ENCODE assay signal across 11 cellular contexts in the genomic region with DNA sequence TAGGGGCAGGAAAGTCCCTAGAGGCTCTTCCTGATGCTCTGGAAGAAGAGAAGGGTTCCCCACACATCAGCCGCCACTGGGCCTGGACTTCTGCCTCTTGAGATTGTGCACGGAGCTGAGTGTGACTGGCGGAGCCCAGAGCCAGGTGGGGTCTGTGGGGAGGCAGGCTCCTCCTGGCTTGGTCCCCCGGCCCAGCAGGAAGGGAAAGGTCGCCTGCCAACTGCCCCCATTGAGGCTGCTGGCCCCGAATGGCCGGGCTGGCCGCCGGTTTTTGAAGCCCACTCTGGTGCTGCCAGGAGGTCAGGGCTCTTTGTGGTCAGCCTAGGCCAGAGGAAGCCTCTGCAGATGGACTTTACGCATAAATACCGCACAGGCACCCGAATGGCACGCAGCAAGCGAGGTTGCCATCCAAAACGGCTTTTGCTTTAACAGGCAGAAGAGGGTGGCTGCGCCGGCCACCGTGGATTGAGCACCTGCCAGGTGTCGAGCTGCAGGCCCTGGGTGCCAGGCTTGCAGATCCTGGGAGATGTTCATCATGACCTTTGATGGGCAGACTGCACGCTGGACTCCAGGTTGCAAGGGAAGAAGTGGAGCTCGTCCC. TPM values are rescaled to one million over a fixed set of nuclear protein-coding genes. Genes with fewer than 3 reads are reported as not detected.
DNase-seq lines count a peak whose midpoint lies in the region; FAIRE-seq and TF ChIP-seq lines count a peak whose summit lies in the region.
"Had no signal": no experiment of that assay in that cellular context is flagged by ENCODE, and none has a peak within 500 bp of the region (broad histone marks: within the 10 kb centered on the region; RNA-seq: fewer than 3 reads in every experiment).

No MANE protein-coding gene starts in this region.

- intact Hi-C loops in uterus (cut with DNase I; ENCODE audit: low total_unique reads), result no loop called here

- peaks cover 56% of the 10 kb centered on the region for H3K4me1 Mint-ChIP-seq in astrocyte (ENCODE audit: low read depth, unreplicated experiment)

- WGBS in GM23248 (ENCODE audit: low coverage in 1 of 2, low lambda C conversion rate in 2 of 2, missing lambda C conversion rate in 2 of 2), 2 experiments, result 77 to 80% methylated on average over 21 of the region's 21 CpGs

- no peaks in the 10 kb centered on the region for H3K9me3 ChIP-seq in GM23248 (ENCODE audit: low read depth)
- H3K9me3 ChIP-seq in astrocyte (ENCODE audit: insufficient read depth, low read depth, low read length), result no peaks in the 10 kb centered on the region
- no peaks in the 10 kb centered on the region for H3K9me3 ChIP-seq in uterus

- DNase-seq in GM23248 (no peak), astrocyte (ENCODE audit: low read depth) (no peak), mesenteric fat pad (ENCODE audit: low spot score) (peak; percentile 85), GF-D8 (lab: John Stamatoyannopoulos, UW) (no peak), middle frontal gyrus (ENCODE audit: extremely low spot score, low spot score) (no peak), NCI-H2107 treated with DMSO at 0.1 percent for 48 hours (lab: John Stamatoyannopoulos, UW; ENCODE audit: unreplicated experiment) (no peak), uterus (no peak)
- DNase-seq: dermis blood vessel endothelial cell, NCI-H187 had no signal

- H3K4me2 ChIP-seq in GM23248 (ENCODE audit: unreplicated experiment), result no peak overlapping the region
- H3K4me2 ChIP-seq in astrocyte (ENCODE audit: low read length), result peak overlapping the region; percentile 96

- peaks cover 95% of the 10 kb centered on the region for H3K79me2 ChIP-seq in GM23248 (ENCODE audit: insufficient read depth)
- peaks cover 98% of the 10 kb centered on the region for H3K79me2 ChIP-seq in astrocyte (ENCODE audit: insufficient read depth, low read length)

- H3K36me3 Mint-ChIP-seq in astrocyte (ENCODE audit: low read depth, unreplicated experiment), result peaks cover 7% of the 10 kb centered on the region

- TF ChIP-seq POLR2A in uterus (IDR thresholded peaks at IDR 0.05), result no peak

- H3K9ac ChIP-seq in GM23248 (no peak overlapping the region), astrocyte (ENCODE audit: low read length) (peak overlapping the region; percentile 93)

- no peaks in the 10 kb centered on the region for H3K27me3 Mint-ChIP-seq in astrocyte (ENCODE audit: low read depth, unreplicated experiment)
- H3K27me3 Mint-ChIP-seq: memory B cell had no signal

- no peak for TF ChIP-seq CTCF in 22Rv1 (IDR thresholded peaks at IDR 0.05)
- TF ChIP-seq CTCF in astrocyte (IDR thresholded peaks at IDR 0.05; ENCODE audit: insufficient read depth, low read depth, low read length), result no peak
- no peak for TF ChIP-seq CTCF in uterus (IDR thresholded peaks at IDR 0.05)

- H3K4me3 Mint-ChIP-seq in astrocyte (ENCODE audit: unreplicated experiment), result no peak overlapping the region
- H3K4me3 Mint-ChIP-seq: memory B cell had no signal

- no peak overlapping the region for H3K27ac Mint-ChIP-seq in astrocyte (ENCODE audit: unreplicated experiment)
- H3K27ac Mint-ChIP-seq: memory B cell had no signal

- H3K4me1 ChIP-seq in GM23248 (ENCODE audit: insufficient read depth) (peaks cover 37% of the 10 kb centered on the region), astrocyte (ENCODE audit: insufficient read depth, low read length) (peaks cover 70% of the 10 kb centered on the region), uterus (peaks cover 11 to 63% of the 10 kb centered on the region in 2 donors)

- H3K27ac ChIP-seq in 22Rv1 (peak overlapping the region; percentile 98), GM23248 (peak overlapping the region; percentile 61; the same call in 1 of the 2 replicates), astrocyte (ENCODE audit: low read depth, low read length) (no peak overlapping the region), uterus (no peak overlapping the region)

- H3K9me2 ChIP-seq in GM23248 (ENCODE audit: insufficient read depth), result no peaks in the 10 kb centered on the region

- H3K4me3 ChIP-seq in GM23248, result no peak overlapping the region
- no peak overlapping the region for H3K4me3 ChIP-seq in astrocyte (ENCODE audit: insufficient read depth, low read depth, low read length)
- H3K4me3 ChIP-seq in uterus, result no peak overlapping the region

- peaks cover 14% of the 10 kb centered on the region; the same call in 1 of the 2 replicates for H3F3A ChIP-seq in GM23248 (ENCODE audit: insufficient read depth)

- in situ Hi-C loops in GM23248 (cut with MboI), result no loop called here

- no peaks in the 10 kb centered on the region for H3K27me3 ChIP-seq in GM23248 (replicated peaks; ENCODE audit: insufficient read depth)
- no peaks in the 10 kb centered on the region for H3K27me3 ChIP-seq in astrocyte (ENCODE audit: insufficient read depth, low read length)
- no peaks in the 10 kb centered on the region for H3K27me3 ChIP-seq in uterus

- FAIRE-seq in astrocyte (lab: Jason Lieb, UNC), result no peak

- H3K36me3 ChIP-seq in GM23248 (ENCODE audit: low read depth) (no peaks in the 10 kb centered on the region), astrocyte (ENCODE audit: insufficient read depth, low read length) (peaks cover 7% of the 10 kb centered on the region), uterus (no peaks in the 10 kb centered on the region)

- H2AFZ ChIP-seq in GM23248, result no peak overlapping the region
- no peak overlapping the region for H2AFZ ChIP-seq in astrocyte (ENCODE audit: low read depth, low read length)

- H3K9me3 Mint-ChIP-seq in astrocyte (ENCODE audit: unreplicated experiment), result no peaks in the 10 kb centered on the region
- H3K9me3 Mint-ChIP-seq: memory B cell had no signal

- H4K20me1 ChIP-seq in GM23248 (ENCODE audit: insufficient read depth) (peaks cover 2% of the 10 kb centered on the region; the same call in 1 of the 2 replicates), astrocyte (ENCODE audit: insufficient read depth, low read length) (peaks cover 87% of the 10 kb centered on the region)

RNA-seq across cellular contexts. Expression of a gene that starts 5.0 kb away (rescaled TPM):
- 56.6 and 59.4 TPM in 2 replicates for total RNA-seq in GM23248 (2014; rRNA removed; shearing (Covaris generic))
- 11.0 and 12.8 TPM in 2 replicates for polyA plus RNA-seq in GM23248 (2016; fragmentation: Nextera tagmentation; extraction: Ambion mirVana)
- total RNA-seq in astrocyte (94.7 and 108 TPM in 2 replicates), mesenteric fat pad (110 TPM), uterus (100 to 1,000 TPM in 1 of 4 donors, 10 to 100 TPM in 1, 1 to 10 TPM in 2; 1.2 to 102 (median 23.8) TPM)

RNA-seq across cellular contexts. Expression of a gene that starts 11.1 kb away (rescaled TPM):
- 39.8 and 43.7 TPM in 2 replicates for total RNA-seq in GM23248 (2014; rRNA removed; shearing (Covaris generic))
- polyA plus RNA-seq in GM23248 (2016; fragmentation: Nextera tagmentation; extraction: Ambion mirVana), result 40.1 and 43.1 TPM in 2 replicates
- total RNA-seq in astrocyte, result 34.1 and 35.9 TPM in 2 replicates
- total RNA-seq in mesenteric fat pad, result 8.4 TPM
- 10 to 100 TPM in 2 of 4 donors, 1 to 10 TPM in 2; 3.3 to 14.4 (median 8.4) TPM for total RNA-seq in uterus

RNA-seq across cellular contexts. Expression of a gene that starts 25.8 kb away (rescaled TPM):
- 1,256 and 1,289 TPM in 2 replicates for total RNA-seq in GM23248 (2014; rRNA removed; shearing (Covaris generic))
- polyA plus RNA-seq in GM23248 (2016; fragmentation: Nextera tagmentation; extraction: Ambion mirVana), result 921 and 947 TPM in 2 replicates
- total RNA-seq in astrocyte, result 973 and 1,045 TPM in 2 replicates
- 909 TPM for total RNA-seq in mesenteric fat pad
- 1,000 to 10,000 TPM in 3 of 4 donors, 100 to 1,000 TPM in 1; 648 to 5,728 (median 1,854) TPM for total RNA-seq in uterus

RNA-seq across cellular contexts. Expression of a gene that starts 28.7 kb away (rescaled TPM):
- total RNA-seq in GM23248 (2014; rRNA removed; shearing (Covaris generic)), result 64.1 and 67.1 TPM in 2 replicates
- polyA plus RNA-seq in GM23248 (2016; fragmentation: Nextera tagmentation; extraction: Ambion mirVana), result 173 and 177 TPM in 2 replicates
- total RNA-seq in astrocyte (64.0 and 67.3 TPM in 2 replicates), mesenteric fat pad (75.3 TPM), uterus (10 to 100 TPM; 39.2 to 65.5 (median 42.1) TPM)

RNA-seq across cellular contexts. Expression of a gene that starts 37.5 kb away (rescaled TPM):
- total RNA-seq in GM23248 (2014; rRNA removed; shearing (Covaris generic)), result 0.11 TPM in 1 of 2 replicates, not detected in the other
- polyA plus RNA-seq in GM23248 (2016; fragmentation: Nextera tagmentation; extraction: Ambion mirVana), result 0.10 and 0.11 TPM in 2 replicates
- total RNA-seq in astrocyte (5.5 and 7.1 TPM in 2 replicates), mesenteric fat pad (0.10 TPM), uterus (1 to 10 TPM in 1 of 4 donors, under 1 TPM in 2, not detected in 1; 0.12 to 3.5 (median 0.77) TPM)

Comparison
In these comparisons a context has a peak if more than half of its experiments do, and no peak if none do; other contexts are left out.
1. H3K27ac ChIP-seq: peak in 22Rv1 (single experiment) and GM23248 (single experiment); none in astrocyte (single experiment) and uterus (0 of 2).